Comparison of ENCODE assay signal across 8 cellular contexts in genomic region chr15:33226559-33227181, GRCh38. TPM values are rescaled to one million over a fixed set of nuclear protein-coding genes. Genes with fewer than 3 reads are reported as not detected.
A peak's percentile ranks its signal among the peaks of the same experiment; 100 is the strongest.
DNase-seq lines count a peak whose midpoint lies in the region; ATAC-seq and TF ChIP-seq lines count a peak whose summit lies in the region.

No MANE protein-coding gene starts in this region.

- peak; percentile 88 for ATAC-seq in GM23338
- ATAC-seq in activated B cell treated with CpG ODN at 0.5 μM for 24 hours (ENCODE audit: low read depth) = peak; percentile 75
- ATAC-seq in central memory CD8-positive, alpha-beta T cell (replicated peaks; ENCODE audit: extremely low read depth, poor library complexity, severe bottlenecking) = peak; percentile 85
- ATAC-seq in natural killer cell treated with Interleukin-12 subunit alpha and Interleukin-12 subunit beta and Interleukin-15 and Interleukin-18, amount 100 ng/mL, for 72 hours = peak; percentile 67 to 90
- no peak for ATAC-seq in HG03045 (IDR thresholded peaks at IDR 0.05; ENCODE audit: unreplicated experiment)

- no peak overlapping the region for H2AFZ ChIP-seq in GM23338

- DNase-seq in GDM1 (lab: John Stamatoyannopoulos, UW) (peak; percentile 70), GM23338 (ENCODE audit: low spot score) (peak; percentile 73), NCI-H1092 treated with DMSO at 0.1 percent for 48 hours (lab: John Stamatoyannopoulos, UW) (peak; percentile 39), activated B cell treated with CpG ODN at 0.5 μM for 24 hours (no peak), sigmoid colon (no peak)
- DNase-seq in central memory CD8-positive, alpha-beta T cell (ENCODE audit: low spot score in 2 of 2) = peak; percentile 16 to 17
- no peak for DNase-seq in natural killer cell treated with Interleukin-12 subunit alpha and Interleukin-12 subunit beta and Interleukin-15 and Interleukin-18, amount 100 ng/mL, for 72 hours (ENCODE audit: low spot score)

- intact Hi-C loops in activated B cell treated with CpG ODN at 0.5 μM for 24 hours (cut with micrococcal nuclease) = loop anchor here (5.0 kb wide), 1 partner anchor 129 kb away; no protein-coding TSS in a partner anchor
- intact Hi-C loops in sigmoid colon (cut with DNase I) = no loop called here

- H3K27me3 Mint-ChIP-seq in GM23338 (ENCODE audit: insufficient read depth, low read depth, poor library complexity) (no peaks in the 10 kb centered on the region), activated B cell treated with CpG ODN at 0.5 μM for 24 hours (peaks cover 5% of the 10 kb centered on the region)
- no peaks in the 10 kb centered on the region for H3K27me3 Mint-ChIP-seq in central memory CD8-positive, alpha-beta T cell
- peaks cover 2% of the 10 kb centered on the region in 2 donors for H3K27me3 Mint-ChIP-seq in natural killer cell treated with Interleukin-12 subunit alpha and Interleukin-12 subunit beta and Interleukin-15 and Interleukin-18, amount 100 ng/mL, for 72 hours

- no peaks in the 10 kb centered on the region for H3K36me3 Mint-ChIP-seq in GM23338 (ENCODE audit: low read depth)
- no peaks in the 10 kb centered on the region for H3K36me3 Mint-ChIP-seq in activated B cell treated with CpG ODN at 0.5 μM for 24 hours (ENCODE audit: low read depth)
- H3K36me3 Mint-ChIP-seq in central memory CD8-positive, alpha-beta T cell (ENCODE audit: insufficient read depth) = no peaks in the 10 kb centered on the region
- H3K36me3 Mint-ChIP-seq in natural killer cell treated with Interleukin-12 subunit alpha and Interleukin-12 subunit beta and Interleukin-15 and Interleukin-18, amount 100 ng/mL, for 72 hours = no peaks in the 10 kb centered on the region

- no peaks in the 10 kb centered on the region for H3K4me1 Mint-ChIP-seq in GM23338
- peaks cover 2% of the 10 kb centered on the region for H3K4me1 Mint-ChIP-seq in activated B cell treated with CpG ODN at 0.5 μM for 24 hours
- peaks cover 7% of the 10 kb centered on the region for H3K4me1 Mint-ChIP-seq in central memory CD8-positive, alpha-beta T cell
- H3K4me1 Mint-ChIP-seq in natural killer cell treated with Interleukin-12 subunit alpha and Interleukin-12 subunit beta and Interleukin-15 and Interleukin-18, amount 100 ng/mL, for 72 hours (ENCODE audit: low read depth in 2 of 2) = peaks cover 6 to 19% of the 10 kb centered on the region in 2 donors

- TF ChIP-seq CTCF in GM23338 (conservative IDR thresholded peaks at IDR 0.05; ENCODE audit: low read depth in 2 of 2) = peak; percentile 46 to 52
- TF ChIP-seq CTCF in activated B cell treated with CpG ODN at 0.5 μM for 24 hours (IDR thresholded peaks at IDR 0.05) = no peak
- TF ChIP-seq CTCF in sigmoid colon (IDR thresholded peaks at IDR 0.05) = no peak

- H3K27ac ChIP-seq in GM23338 (ENCODE audit: low read depth) (no peak overlapping the region), sigmoid colon (no peak overlapping the region)

- POLR2A ChIA-PET in activated B cell treated with CpG ODN at 0.5 μM for 24 hours (lab: Charles Lee) = no interaction called here

- H3K4me1 ChIP-seq in GM23338 (ENCODE audit: insufficient read depth) (no peaks in the 10 kb centered on the region), sigmoid colon (no peaks in the 10 kb centered on the region)

- no peak overlapping the region for H3K4me2 ChIP-seq in GM23338

- CTCF ChIA-PET in activated B cell treated with CpG ODN at 0.5 μM for 24 hours (lab: Charles Lee) = no interaction called here

- WGBS in sigmoid colon, 2 donors = 57 to 92% methylated on average over 3 of the region's 3 CpGs

- H3K4me3 ChIP-seq in GM23338 (no peak overlapping the region), sigmoid colon (no peak overlapping the region)

- H3K9me3 Mint-ChIP-seq in GM23338 = no peaks in the 10 kb centered on the region
- no peaks in the 10 kb centered on the region for H3K9me3 Mint-ChIP-seq in activated B cell treated with CpG ODN at 0.5 μM for 24 hours
- H3K9me3 Mint-ChIP-seq in central memory CD8-positive, alpha-beta T cell = no peaks in the 10 kb centered on the region
- H3K9me3 Mint-ChIP-seq in natural killer cell treated with Interleukin-12 subunit alpha and Interleukin-12 subunit beta and Interleukin-15 and Interleukin-18, amount 100 ng/mL, for 72 hours = no peaks in the 10 kb centered on the region

- H3K9me2 ChIP-seq in GM23338 (ENCODE audit: insufficient read depth) = no peaks in the 10 kb centered on the region

- H3K27ac Mint-ChIP-seq in GM23338 (no peak overlapping the region), activated B cell treated with CpG ODN at 0.5 μM for 24 hours (no peak overlapping the region)
- no peak overlapping the region for H3K27ac Mint-ChIP-seq in central memory CD8-positive, alpha-beta T cell (ENCODE audit: low read depth)
- no peak overlapping the region for H3K27ac Mint-ChIP-seq in natural killer cell treated with Interleukin-12 subunit alpha and Interleukin-12 subunit beta and Interleukin-15 and Interleukin-18, amount 100 ng/mL, for 72 hours

- no peaks in the 10 kb centered on the region for H3K79me2 ChIP-seq in GM23338 (replicated peaks; ENCODE audit: insufficient read depth)

- TF ChIP-seq POLR2A in sigmoid colon (IDR thresholded peaks at IDR 0.05) = no peak

- no peaks in the 10 kb centered on the region for H4K20me1 ChIP-seq in GM23338 (replicated peaks; ENCODE audit: insufficient read depth)

- TF ChIP-seq EP300 in sigmoid colon (IDR thresholded peaks at IDR 0.05) = no peak

- H3K27me3 ChIP-seq in GM23338 (ENCODE audit: insufficient read depth) = no peaks in the 10 kb centered on the region
- no peaks in the 10 kb centered on the region for H3K27me3 ChIP-seq in sigmoid colon

- H3K4me3 Mint-ChIP-seq in GM23338 (no peak overlapping the region), activated B cell treated with CpG ODN at 0.5 μM for 24 hours (no peak overlapping the region)
- H3K4me3 Mint-ChIP-seq in central memory CD8-positive, alpha-beta T cell = no peak overlapping the region
- no peak overlapping the region for H3K4me3 Mint-ChIP-seq in natural killer cell treated with Interleukin-12 subunit alpha and Interleukin-12 subunit beta and Interleukin-15 and Interleukin-18, amount 100 ng/mL, for 72 hours

- H3K36me3 ChIP-seq in GM23338 (ENCODE audit: insufficient read depth) = no peaks in the 10 kb centered on the region
- no peaks in the 10 kb centered on the region for H3K36me3 ChIP-seq in sigmoid colon

- no peaks in the 10 kb centered on the region for H3F3A ChIP-seq in GM23338 (replicated peaks; ENCODE audit: low read depth)

- no peaks in the 10 kb centered on the region for H3K9me3 ChIP-seq in sigmoid colon

TF ChIP-seq in GM23338, 12 proteins besides CTCF, POLR2A, EP300 and RAD21 (continues in another document):
- TF ChIP-seq ETS1 (IDR thresholded peaks at IDR 0.05) (no peak), ZNF331 (CRISPR knock-in tag; IDR thresholded peaks at IDR 0.05; ENCODE audit: low read depth) (no peak), EZH2phosphoT487 (IDR thresholded peaks at IDR 0.05; ENCODE audit: unreplicated experiment) (no peak), EZH2 (IDR thresholded peaks at IDR 0.05; ENCODE audit: low read depth, unreplicated experiment) (no peak), ZNF114 (CRISPR knock-in tag; IDR thresholded peaks at IDR 0.05) (no peak), NANOG (IDR thresholded peaks at IDR 0.05; ENCODE audit: borderline replicate concordance) (no peak), STAT1 (IDR thresholded peaks at IDR 0.05; ENCODE audit: unreplicated experiment) (no peak), JUNB (IDR thresholded peaks at IDR 0.05; ENCODE audit: unreplicated experiment) (no peak), POLR2AphosphoS5 (IDR thresholded peaks at IDR 0.05; ENCODE audit: low read depth) (no peak), CREB1 (CRISPR knock-in tag; IDR thresholded peaks at IDR 0.05; ENCODE audit: low read depth) (no peak)

RNA-seq across cellular contexts. Expression of gene FMN1, which starts 32.2 kb away (rescaled TPM):
- 1.6 and 2.1 TPM in 2 replicates for total RNA-seq in GM23338 (2014; rRNA removed; shearing (Covaris generic))
- polyA plus RNA-seq in GM23338 (2016; fragmentation: Nextera tagmentation; extraction: Ambion mirVana) (0.71 and 1.2 TPM in 2 replicates), sigmoid colon (1 to 10 TPM; 3.0 to 6.5 (median 5.9) TPM)
- total RNA-seq in activated B cell treated with CpG ODN at 0.5 μM for 24 hours (0.69 and 0.80 TPM in 2 replicates), sigmoid colon (10 to 100 TPM in 3 of 4 donors, 1 to 10 TPM in 1; 6.7 to 19.9 (median 12.2) TPM)
- 1 to 10 TPM in 1 of 2 donors, under 1 TPM in 1; 0.55 to 2.6 TPM for total RNA-seq in natural killer cell treated with Interleukin-12 subunit alpha and Interleukin-12 subunit beta and Interleukin-15 and Interleukin-18, amount 100 ng/mL, for 72 hours

Comparison
In these comparisons a context has a peak if more than half of its experiments do, and no peak if none do; other contexts are left out.
1. DNase-seq: peak in GDM1 (single experiment), GM23338 (single experiment), NCI-H1092 treated with DMSO at 0.1 percent for 48 hours (single experiment) and central memory CD8-positive, alpha-beta T cell (2 of 2); none in activated B cell treated with CpG ODN at 0.5 μM for 24 hours (single experiment), natural killer cell treated with Interleukin-12 subunit alpha and Interleukin-12 subunit beta and Interleukin-15 and Interleukin-18, amount 100 ng/mL, for 72 hours (single experiment) and sigmoid colon (single experiment).
2. CTCF ChIP-seq: peak in GM23338 (2 of 2); none in activated B cell treated with CpG ODN at 0.5 μM for 24 hours (single experiment) and sigmoid colon (0 of 4).